In genomic region chr4:109872065-109872464, GRCh38 we compare ENCODE assay signal across 30 cellular contexts. TPM values are rescaled to one million over a fixed set of nuclear protein-coding genes. Genes with fewer than 3 reads are reported as not detected.
"Had no signal": no experiment of that assay in that cellular context is flagged by ENCODE, and none has a peak within 500 bp of the region (broad histone marks: within the 10 kb centered on the region; RNA-seq: fewer than 3 reads in every experiment).

No MANE protein-coding gene starts in this region.

- DNase-seq: naive B cell; naive thymus-derived CD8-positive, alpha-beta T cell; nephron progenitor cell; nucleus accumbens; pancreas; right cardiac atrium; right lobe of liver; sigmoid colon; spleen; stimulated activated CD4-positive, alpha-beta T cell treated with anti-CD3 and anti-CD28 coated beads, Interleukin-12 subunit alpha, Interleukin-12 subunit beta, amount 100 ng/mL, for 4 hours; stimulated activated CD4-positive, alpha-beta T cell treated with anti-CD3 and anti-CD28 coated beads, Interleukin-2, amount 100 ng/mL, for 24 hours; stimulated activated CD4-positive, alpha-beta T cell treated with anti-CD3 and anti-CD28 coated beads, Interleukin-2, amount 100 ng/mL, for 48 hours; stimulated activated CD4-positive, alpha-beta T cell treated with anti-CD3 and anti-CD28 coated beads, Interleukin-4, amount 100 ng/mL, for 24 hours; stimulated activated naive B cell treated with anti-CD40 and anti-IgM and Interleukin-4, amounts not matched to agents 10 μg/mL and 1 μg/mL and 100 μg/mL, for 72 hours; stimulated activated naive CD4-positive, alpha-beta T cell treated with Interleukin-2 at 50 U/mL for 16 hours; thyroid gland; trophoblast cell; upper lobe of right lung; uterus had no signal

- H3K4me3 ChIP-seq: pancreas, prostate gland, right lobe of liver, sigmoid colon, skin epidermis, smooth muscle cell, spleen, thoracic aorta, thyroid gland, tibial nerve, upper lobe of right lung, uterus had no signal

- H3K4me1 ChIP-seq: sigmoid colon, spleen, thyroid gland, tibial nerve, upper lobe of right lung, uterus had no signal

- H3K9me3 ChIP-seq: neutrophil, pancreas, prostate gland, right lobe of liver, spleen, thoracic aorta, thyroid gland, upper lobe of right lung, uterus had no signal

- H3K4me2 ChIP-seq: smooth muscle cell had no signal

- H3K27me3 ChIP-seq: neutrophil, pancreas, right lobe of liver, sigmoid colon, spleen, thyroid gland, tibial nerve, upper lobe of right lung, uterus had no signal

- H3K27ac ChIP-seq: neutrophil, pancreas, right lobe of liver, sigmoid colon, skin epidermis, spleen, thoracic aorta, thyroid gland, tibial nerve, upper lobe of right lung, uterus had no signal

- FAIRE-seq: pancreas had no signal

- ATAC-seq: naive thymus-derived CD8-positive, alpha-beta T cell; natural killer cell treated with Interleukin-12 subunit alpha and Interleukin-12 subunit beta and Interleukin-15 and Interleukin-18, amount 100 ng/mL, for 72 hours; pancreas; right cardiac atrium; right lobe of liver; stimulated activated effector memory CD8-positive, alpha-beta T cell treated with anti-CD3 and anti-CD28 coated beads, Interleukin-12 subunit alpha, Interleukin-12 subunit beta, amount 100 ng/mL, for 72 hours; stimulated activated naive B cell treated with anti-CD40 and anti-IgM and Interleukin-4, amounts not matched to agents 10 μg/mL and 1 μg/mL and 100 μg/mL, for 72 hours; upper lobe of right lung had no signal

- H3K36me3 ChIP-seq: neutrophil, pancreas, prostate gland, right lobe of liver, thoracic aorta, thyroid gland, upper lobe of right lung, uterus had no signal

RNA-seq across cellular contexts. Expression of gene LRIT3, which starts 24.2 kb away (rescaled TPM):
- polyA plus RNA-seq: naive thymus-derived CD8-positive, alpha-beta T cell; smooth muscle cell had no signal

RNA-seq across cellular contexts. Expression of gene EGF, which starts 40.6 kb away (rescaled TPM):
- total RNA-seq: naive thymus-derived CD8-positive, alpha-beta T cell; natural killer cell treated with Interleukin-12 subunit alpha and Interleukin-12 subunit beta and Interleukin-15 and Interleukin-18, amount 100 ng/mL, for 72 hours; osteocyte; right lobe of liver; subcutaneous adipose tissue; thoracic aorta had no signal
- polyA plus RNA-seq: naive thymus-derived CD8-positive, alpha-beta T cell had no signal

RNA-seq across cellular contexts. Expression of gene RRH, which starts 44.3 kb away (rescaled TPM):
- total RNA-seq: osteocyte, sigmoid colon, smooth muscle cell, upper lobe of right lung had no signal
- polyA plus RNA-seq: naive thymus-derived CD8-positive, alpha-beta T cell; right cardiac atrium; sigmoid colon; smooth muscle cell; urinary bladder had no signal
